In the genomic region with DNA sequence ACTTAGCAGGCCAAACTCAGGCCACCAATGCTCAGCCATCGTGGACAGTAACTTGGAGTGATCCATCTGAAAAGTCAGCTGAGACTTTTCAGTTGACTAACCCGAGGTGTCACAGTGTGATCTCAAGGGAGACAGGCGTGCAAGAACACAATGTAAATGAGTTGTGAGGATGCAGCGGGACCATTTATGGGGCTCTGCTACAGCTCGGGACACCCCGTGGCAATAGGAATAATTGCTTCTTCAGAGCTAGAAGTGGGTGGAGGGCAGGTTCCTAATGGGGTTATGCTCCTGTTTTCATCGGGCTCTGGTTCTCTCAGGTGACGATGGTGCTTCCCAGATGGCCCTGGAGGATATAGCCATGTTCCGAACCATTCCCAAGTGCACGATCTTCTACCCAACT, we compare ENCODE assay signal across 36 cellular contexts. TPM values are rescaled to one million over a fixed set of nuclear protein-coding genes. Genes with fewer than 3 reads are reported as not detected.
"Had no signal": no experiment of that assay in that cellular context is flagged by ENCODE, and none has a peak within 500 bp of the region (broad histone marks: within the 10 kb centered on the region; RNA-seq: fewer than 3 reads in every experiment).

No MANE protein-coding gene starts in this region.

- H3K36me3 ChIP-seq: breast epithelium, colonic mucosa, esophagus squamous epithelium, neutrophil, right lobe of liver, uterus had no signal

- H3K4me1 ChIP-seq: breast epithelium, colonic mucosa, right lobe of liver, uterus had no signal

- H3K36me3 Mint-ChIP-seq: activated CD4-positive, alpha-beta memory T cell treated with anti-CD3 and anti-CD28 coated beads for 36 hours; activated naive CD4-positive, alpha-beta T cell treated with anti-CD3 and anti-CD28 coated beads, Interleukin-2, amount 10 ng/mL, durations not matched to agents 7 days and 5 days; stimulated activated effector memory CD8-positive, alpha-beta T cell treated with anti-CD3 and anti-CD28 coated beads, Interleukin-12 subunit alpha, Interleukin-12 subunit beta, amount 100 ng/mL, for 72 hours; type B pancreatic cell had no signal

- H3K4me3 ChIP-seq: breast epithelium, colonic mucosa, esophagus squamous epithelium, right lobe of liver, uterus had no signal

- H3K9me3 Mint-ChIP-seq: activated CD4-positive, alpha-beta memory T cell treated with anti-CD3 and anti-CD28 coated beads for 36 hours; activated CD4-positive, alpha-beta T cell treated with anti-CD3 and anti-CD28 coated beads, Interleukin-2, amount 10 ng/mL, durations not matched to agents 24 days and 14 days; activated naive CD4-positive, alpha-beta T cell treated with anti-CD3 and anti-CD28 coated beads, Interleukin-2, amount 10 ng/mL, durations not matched to agents 7 days and 5 days; activated T-helper 1 cell treated with anti-CD3 and anti-CD28 coated beads, Interleukin-12 subunit alpha, Interleukin-12 subunit beta, Interleukin-2, Interleukin-4 antibody, amounts not matched to agents 30 ng/mL and 10 ng/mL and 1 ng/mL, durations not matched to agents 14 hours and 24 hours and 36 hours; central memory CD8-positive, alpha-beta T cell; stimulated activated effector memory CD8-positive, alpha-beta T cell treated with anti-CD3 and anti-CD28 coated beads, Interleukin-12 subunit alpha, Interleukin-12 subunit beta, amount 100 ng/mL, for 72 hours; stimulated activated naive CD8-positive, alpha-beta T cell treated with anti-CD3 and anti-CD28 coated beads, Interleukin-15, amount 100 ng/mL, for 72 hours; type B pancreatic cell had no signal

- H3K27me3 ChIP-seq: esophagus squamous epithelium, neutrophil, right lobe of liver, uterus had no signal

- H3K4me3 Mint-ChIP-seq: activated CD4-positive, alpha-beta memory T cell treated with anti-CD3 and anti-CD28 coated beads for 36 hours; activated CD4-positive, alpha-beta T cell treated with anti-CD3 and anti-CD28 coated beads, Interleukin-2, amount 10 ng/mL, durations not matched to agents 24 days and 14 days; activated naive CD4-positive, alpha-beta T cell treated with anti-CD3 and anti-CD28 coated beads, Interleukin-2, amount 10 ng/mL, durations not matched to agents 7 days and 5 days; activated T-helper 1 cell treated with anti-CD3 and anti-CD28 coated beads, Interleukin-12 subunit alpha, Interleukin-12 subunit beta, Interleukin-2, Interleukin-4 antibody, amounts not matched to agents 30 ng/mL and 10 ng/mL and 1 ng/mL, durations not matched to agents 14 hours and 24 hours and 36 hours; central memory CD8-positive, alpha-beta T cell; nephron progenitor cell; stimulated activated effector memory CD8-positive, alpha-beta T cell treated with anti-CD3 and anti-CD28 coated beads, Interleukin-12 subunit alpha, Interleukin-12 subunit beta, amount 100 ng/mL, for 72 hours; stimulated activated naive CD8-positive, alpha-beta T cell treated with anti-CD3 and anti-CD28 coated beads, Interleukin-15, amount 100 ng/mL, for 72 hours; type B pancreatic cell had no signal

- H3K27me3 Mint-ChIP-seq: activated CD4-positive, alpha-beta memory T cell treated with anti-CD3 and anti-CD28 coated beads for 36 hours; activated CD4-positive, alpha-beta T cell treated with anti-CD3 and anti-CD28 coated beads, Interleukin-2, amount 10 ng/mL, durations not matched to agents 24 days and 14 days; central memory CD8-positive, alpha-beta T cell; stimulated activated naive CD8-positive, alpha-beta T cell treated with anti-CD3 and anti-CD28 coated beads, Interleukin-15, amount 100 ng/mL, for 72 hours had no signal

- DNase-seq: activated CD4-positive, alpha-beta memory T cell treated with anti-CD3 and anti-CD28 coated beads for 36 hours; activated CD4-positive, alpha-beta T cell treated with anti-CD3 and anti-CD28 coated beads, Interleukin-2, amount 10 ng/mL, durations not matched to agents 24 days and 14 days; activated CD8-positive, alpha-beta memory T cell treated with anti-CD3 and anti-CD28 coated beads, Interleukin-2, amount 50 U/mL, for 4 hours; activated gamma-delta T cell; activated naive CD4-positive, alpha-beta T cell treated with anti-CD3 and anti-CD28 coated beads, Interleukin-2, amount 10 ng/mL, durations not matched to agents 7 days and 5 days; activated T-cell treated with anti-CD3 and anti-CD28 coated beads, Interleukin-2, amount 50 U/mL, for 1 hour; amygdala; colonic mucosa; effector CD8-positive, alpha-beta T cell; esophagus squamous epithelium; foreskin melanocyte; left ventricle myocardium superior; nephron progenitor cell; stimulated activated CD4-positive, alpha-beta T cell treated with anti-CD3 and anti-CD28 coated beads, Interleukin-12 subunit alpha, Interleukin-12 subunit beta, amount 100 ng/mL, for 4 hours; stimulated activated CD4-positive, alpha-beta T cell treated with anti-CD3 and anti-CD28 coated beads, Interleukin-4, amount 100 ng/mL, for 24 hours; stimulated activated naive CD8-positive, alpha-beta T cell treated with anti-CD3 and anti-CD28 coated beads, Interleukin-15, amount 100 ng/mL, for 72 hours; substantia nigra; uterus had no signal

- FAIRE-seq: endometrium, islet of Langerhans had no signal

- H3K27ac ChIP-seq: breast epithelium, colonic mucosa, epithelial cell of prostate, esophagus squamous epithelium, neutrophil, right lobe of liver, uterus had no signal

- H3K27ac Mint-ChIP-seq: activated CD4-positive, alpha-beta memory T cell treated with anti-CD3 and anti-CD28 coated beads for 36 hours; activated CD4-positive, alpha-beta T cell treated with anti-CD3 and anti-CD28 coated beads, Interleukin-2, amount 10 ng/mL, durations not matched to agents 24 days and 14 days; activated naive CD4-positive, alpha-beta T cell treated with anti-CD3 and anti-CD28 coated beads, Interleukin-2, amount 10 ng/mL, durations not matched to agents 7 days and 5 days; activated T-helper 1 cell treated with anti-CD3 and anti-CD28 coated beads, Interleukin-12 subunit alpha, Interleukin-12 subunit beta, Interleukin-2, Interleukin-4 antibody, amounts not matched to agents 30 ng/mL and 10 ng/mL and 1 ng/mL, durations not matched to agents 14 hours and 24 hours and 36 hours; nephron progenitor cell; progenitor cell of endocrine pancreas; stimulated activated effector memory CD8-positive, alpha-beta T cell treated with anti-CD3 and anti-CD28 coated beads, Interleukin-12 subunit alpha, Interleukin-12 subunit beta, amount 100 ng/mL, for 72 hours; stimulated activated naive CD8-positive, alpha-beta T cell treated with anti-CD3 and anti-CD28 coated beads, Interleukin-15, amount 100 ng/mL, for 72 hours; type B pancreatic cell had no signal

- H3K9me3 ChIP-seq: breast epithelium, colonic mucosa, esophagus squamous epithelium, neutrophil, right lobe of liver, uterus had no signal

- ATAC-seq: activated CD4-positive, CD25-positive, alpha-beta regulatory T cell treated with anti-CD3 and anti-CD28 coated beads, Interleukin-2, amount 50 U/mL, for 24 hours; left ventricle myocardium superior; right lobe of liver; stimulated activated effector memory CD8-positive, alpha-beta T cell treated with anti-CD3 and anti-CD28 coated beads, Interleukin-12 subunit alpha, Interleukin-12 subunit beta, amount 100 ng/mL, for 72 hours; stimulated activated naive CD8-positive, alpha-beta T cell treated with anti-CD3 and anti-CD28 coated beads, Interleukin-15, amount 100 ng/mL, for 72 hours had no signal

RNA-seq across cellular contexts. Expression of gene TKTL1, which starts 27.3 kb away (rescaled TPM):
- total RNA-seq: activated CD4-positive, alpha-beta T cell treated with anti-CD3 and anti-CD28 coated beads, Interleukin-2, amount 10 ng/mL, durations not matched to agents 24 days and 14 days; colonic mucosa; esophagus squamous epithelium; lung microvascular endothelial cell; mucosa of gallbladder; osteocyte; progenitor cell of endocrine pancreas; renal cortical epithelial cell had no signal

RNA-seq across cellular contexts. Expression of gene TEX28, which starts 28.0 kb away (rescaled TPM):
- total RNA-seq: activated CD4-positive, alpha-beta memory T cell treated with anti-CD3 and anti-CD28 coated beads for 36 hours; activated CD4-positive, alpha-beta T cell treated with anti-CD3 and anti-CD28 coated beads, Interleukin-2, amount 10 ng/mL, durations not matched to agents 24 days and 14 days; activated CD8-positive, alpha-beta memory T cell treated with anti-CD3 and anti-CD28 coated beads for 36 hours; activated T-helper 1 cell treated with anti-CD3 and anti-CD28 coated beads, Interleukin-12 subunit alpha, Interleukin-12 subunit beta, Interleukin-2, Interleukin-4 antibody, amounts not matched to agents 30 ng/mL and 10 ng/mL and 1 ng/mL, durations not matched to agents 14 hours and 24 hours and 36 hours; breast epithelium; colonic mucosa; esophagus squamous epithelium; left ventricle myocardium superior; lung microvascular endothelial cell; mucosa of gallbladder; osteocyte; progenitor cell of endocrine pancreas; renal cortical epithelial cell; right lobe of liver; skeletal muscle tissue; uterus had no signal
